7 cellular contexts compared by ENCODE assay signal in genomic region chr1:150605451-150605731, GRCh38. TPM values are rescaled to one million over a fixed set of nuclear protein-coding genes. Genes with fewer than 3 reads are reported as not detected.
DNase-seq lines count a peak whose midpoint lies in the region; ATAC-seq, FAIRE-seq and TF ChIP-seq lines count a peak whose summit lies in the region.
"Not testable (repeated sequence)": the region's sequence is repeated elsewhere in the genome, so short reads cannot be mapped to it uniquely, and the experiment has no call there.

No MANE protein-coding gene starts in this region.

- not testable (repeated sequence) for H3K9me1 ChIP-seq in keratinocyte (ENCODE audit: control insufficient read depth, extremely low read depth, insufficient read depth, low read length)

- not testable (repeated sequence) for H3K79me2 ChIP-seq in keratinocyte (ENCODE audit: control insufficient read depth, insufficient read depth, low read length)
- H3K79me2 ChIP-seq in smooth muscle cell (ENCODE audit: low read depth), result peaks cover 13% of the 10 kb centered on the region

- peaks cover 17% of the 10 kb centered on the region for H3F3A ChIP-seq in smooth muscle cell (ENCODE audit: low read depth)

- H3K27ac Mint-ChIP-seq in Calu3 (ENCODE audit: unreplicated experiment) (peak overlapping the region; percentile 100), endodermal cell (peak overlapping the region; percentile 96)
- peak overlapping the region; percentile 95 to 97 for H3K27ac Mint-ChIP-seq in activated naive CD4-positive, alpha-beta T cell treated with anti-CD3 and anti-CD28 coated beads, Interleukin-2, amount 50 U/mL, for 72 hours
- peak overlapping the region; percentile 92 to 98 for H3K27ac Mint-ChIP-seq in natural killer cell treated with Interleukin-12 subunit alpha and Interleukin-12 subunit beta and Interleukin-15 and Interleukin-18, amount 100 ng/mL, for 72 hours

- not testable (repeated sequence) for H3K27me3 ChIP-seq in endodermal cell (ENCODE audit: control insufficient read depth, insufficient read depth, low read length, poor library complexity, severe bottlenecking); keratinocyte (ENCODE audit: control insufficient read depth, extremely low read depth, insufficient read depth, low read length); smooth muscle cell (ENCODE audit: low read depth)

- POLR2A ChIA-PET in RWPE1 (lab: Yijun Ruan, JAX; ENCODE audit: low non-redundant PET), result not testable (repeated sequence)

- not testable (repeated sequence) for H3K9ac ChIP-seq in endodermal cell (ENCODE audit: extremely low read depth, low read length, poor library complexity, severe bottlenecking)
- H3K9ac ChIP-seq in keratinocyte (ENCODE audit: control insufficient read depth, extremely low read depth, insufficient read depth, low read length), result peak overlapping the region; percentile 23
- H3K9ac ChIP-seq in smooth muscle cell (ENCODE audit: low read depth), result peak overlapping the region; percentile 55

- not testable (repeated sequence) for H2AFZ ChIP-seq in keratinocyte (ENCODE audit: control insufficient read depth, low read length); smooth muscle cell (ENCODE audit: low read depth)

- H3K9me3 ChIP-seq in endodermal cell (ENCODE audit: control insufficient read depth, low read length); keratinocyte (ENCODE audit: control insufficient read depth, low read depth, low read length); smooth muscle cell (replicated peaks; ENCODE audit: low read depth): not testable (repeated sequence)

- not testable (repeated sequence) for H3K4me3 Mint-ChIP-seq in Calu3 (ENCODE audit: low read depth, unreplicated experiment); endodermal cell; natural killer cell treated with Interleukin-12 subunit alpha and Interleukin-12 subunit beta and Interleukin-15 and Interleukin-18, amount 100 ng/mL, for 72 hours

- H3K36me3 Mint-ChIP-seq in Calu3 (ENCODE audit: insufficient read depth, unreplicated experiment), result peaks cover 59% of the 10 kb centered on the region
- H3K36me3 Mint-ChIP-seq in activated naive CD4-positive, alpha-beta T cell treated with anti-CD3 and anti-CD28 coated beads, Interleukin-2, amount 50 U/mL, for 72 hours, result peaks cover under 1 to 24% of the 10 kb centered on the region in 2 donors
- peaks cover 23% of the 10 kb centered on the region for H3K36me3 Mint-ChIP-seq in endodermal cell (ENCODE audit: low read depth)
- not testable (repeated sequence) for H3K36me3 Mint-ChIP-seq in natural killer cell treated with Interleukin-12 subunit alpha and Interleukin-12 subunit beta and Interleukin-15 and Interleukin-18, amount 100 ng/mL, for 72 hours

- FAIRE-seq in keratinocyte (lab: Jason Lieb, UNC), result not testable (repeated sequence)

- H3K4me3 ChIP-seq in endodermal cell (ENCODE audit: low read length); keratinocyte (ENCODE audit: control insufficient read depth in 2 of 3, extremely low read depth in 1 of 3, insufficient read depth in 2 of 3, low read depth in 1 of 3, low read length in 3 of 3); smooth muscle cell: not testable (repeated sequence)

- DNase-seq in Calu3; RWPE1 (ENCODE audit: low spot score); activated naive CD4-positive, alpha-beta T cell treated with anti-CD3 and anti-CD28 coated beads, Interleukin-2, amount 50 U/mL, for 72 hours (ENCODE audit: low spot score in 2 of 2); endodermal cell; keratinocyte (ENCODE audit: low read depth, low spot score); natural killer cell treated with Interleukin-12 subunit alpha and Interleukin-12 subunit beta and Interleukin-15 and Interleukin-18, amount 100 ng/mL, for 72 hours (ENCODE audit: low spot score); smooth muscle cell (lab: John Stamatoyannopoulos, UW; ENCODE audit: unreplicated experiment): not testable (repeated sequence)

- H3K9me3 Mint-ChIP-seq in Calu3 (ENCODE audit: low read depth, unreplicated experiment); activated naive CD4-positive, alpha-beta T cell treated with anti-CD3 and anti-CD28 coated beads, Interleukin-2, amount 50 U/mL, for 72 hours; endodermal cell; natural killer cell treated with Interleukin-12 subunit alpha and Interleukin-12 subunit beta and Interleukin-15 and Interleukin-18, amount 100 ng/mL, for 72 hours: not testable (repeated sequence)

- peaks cover 37% of the 10 kb centered on the region for H3K4me1 Mint-ChIP-seq in Calu3 (ENCODE audit: low read depth, unreplicated experiment)
- not testable (repeated sequence) for H3K4me1 Mint-ChIP-seq in endodermal cell
- peaks cover 18 to 25% of the 10 kb centered on the region in 2 donors for H3K4me1 Mint-ChIP-seq in natural killer cell treated with Interleukin-12 subunit alpha and Interleukin-12 subunit beta and Interleukin-15 and Interleukin-18, amount 100 ng/mL, for 72 hours (ENCODE audit: low read depth in 2 of 2)

- H3K27me3 Mint-ChIP-seq in Calu3 (ENCODE audit: unreplicated experiment); endodermal cell (ENCODE audit: insufficient read depth); natural killer cell treated with Interleukin-12 subunit alpha and Interleukin-12 subunit beta and Interleukin-15 and Interleukin-18, amount 100 ng/mL, for 72 hours: not testable (repeated sequence)

- H3K4me1 ChIP-seq in endodermal cell (ENCODE audit: control insufficient read depth, insufficient read depth, low read length), result not testable (repeated sequence)
- H3K4me1 ChIP-seq in keratinocyte (ENCODE audit: control insufficient read depth, extremely low read depth, insufficient read depth, low read length) (peaks cover 31% of the 10 kb centered on the region), smooth muscle cell (ENCODE audit: low read depth) (peaks cover 22% of the 10 kb centered on the region)

- H3K4me2 ChIP-seq in keratinocyte (ENCODE audit: control insufficient read depth, extremely low read depth, insufficient read depth, low read depth, low read length); smooth muscle cell: not testable (repeated sequence)

- not testable (repeated sequence) for TF ChIP-seq CTCF in Calu3 (IDR thresholded peaks at IDR 0.05; ENCODE audit: unreplicated experiment); RWPE1 (conservative IDR thresholded peaks at IDR 0.05; ENCODE audit: low read depth); endodermal cell (conservative IDR thresholded peaks at IDR 0.05); keratinocyte (optimal IDR thresholded peaks at IDR 0.05 in 1 of 3, IDR thresholded peaks at IDR 0.05 in 1 of 3, conservative IDR thresholded peaks at IDR 0.05 in 1 of 3; ENCODE audit: extremely low read depth in 1 of 3, insufficient read depth in 2 of 3, low read length in 3 of 3); smooth muscle cell (IDR thresholded peaks at IDR 0.05; ENCODE audit: borderline replicate concordance, insufficient read depth, poor library complexity, severe bottlenecking)

- CTCF ChIA-PET in Calu3 (lab: Charles Lee), result interaction anchor here (0.6 to 1.7 kb wide), 8 partner anchors 8 to 401 kb away, joined by 3 to 10 read pairs (median 4); partner anchors contain the start of genes MCL1 and MINDY1
- CTCF ChIA-PET in RWPE1 (lab: Yijun Ruan, JAX), result interaction anchor here (0.6 to 0.7 kb wide), 2 partner anchors 15 to 495 kb away, joined by 4 to 5 read pairs; no protein-coding TSS in a partner anchor

- H3K27ac ChIP-seq in RWPE1 (peak overlapping the region; percentile 91), endodermal cell (ENCODE audit: low read depth, low read length) (peak overlapping the region; percentile 83), keratinocyte (ENCODE audit: control insufficient read depth, insufficient read depth, low read length) (peak overlapping the region; percentile 82), smooth muscle cell (ENCODE audit: low read depth) (peak overlapping the region; percentile 94)

- dilution Hi-C loops in keratinocyte (cut with MboI; ENCODE audit: extremely low pct_ligation_motif_present, low sequenced_read_pairs), result not testable (repeated sequence)

- 82 to 92% methylated on average over 2 of the region's 3 CpGs for WGBS in endodermal cell (ENCODE audit: insufficient coverage in 1 of 2, insufficient read length in 1 of 2), 2 experiments
- WGBS in smooth muscle cell (ENCODE audit: low lambda C conversion rate), result 93% methylated on average over 3 of the region's 3 CpGs

- H4K20me1 ChIP-seq in keratinocyte (ENCODE audit: control insufficient read depth, extremely low read depth, insufficient read depth, low read length); smooth muscle cell (ENCODE audit: low read depth): not testable (repeated sequence)

- H3K36me3 ChIP-seq in endodermal cell (ENCODE audit: control insufficient read depth, insufficient read depth, low read length), result peaks cover 22% of the 10 kb centered on the region
- H3K36me3 ChIP-seq in keratinocyte (ENCODE audit: control insufficient read depth in 2 of 2, extremely low read depth in 1 of 2, insufficient read depth in 2 of 2, low read length in 2 of 2); smooth muscle cell (ENCODE audit: low read depth): not testable (repeated sequence)

- BruUV-seq in Calu3 (replicated peaks; lab: Mats Ljungman, UMichigan), result not testable (repeated sequence)

- ATAC-seq in activated naive CD4-positive, alpha-beta T cell treated with anti-CD3 and anti-CD28 coated beads, Interleukin-2, amount 50 U/mL, for 72 hours; natural killer cell treated with Interleukin-12 subunit alpha and Interleukin-12 subunit beta and Interleukin-15 and Interleukin-18, amount 100 ng/mL, for 72 hours: not testable (repeated sequence)

- intact Hi-C loops in Calu3 (cut with micrococcal nuclease; ENCODE audit: unreplicated experiment), result not testable (repeated sequence)

RNA-seq across cellular contexts. Expression of gene ENSA, which starts 24.0 kb away (rescaled TPM):
- total RNA-seq in Calu3 (2022) (253 and 276 TPM in 2 replicates), endodermal cell (100 to 1,000 TPM; 266 to 364 TPM), smooth muscle cell (63.5 and 66.3 TPM in 2 replicates)
- 100 to 1,000 TPM; 133 to 183 TPM for total RNA-seq in activated naive CD4-positive, alpha-beta T cell treated with anti-CD3 and anti-CD28 coated beads, Interleukin-2, amount 50 U/mL, for 72 hours
- polyA plus RNA-seq in endodermal cell (2013, experiment 1 of 2), result 140 TPM
- 146 TPM for polyA plus RNA-seq in endodermal cell (2013, experiment 2 of 2)
- polyA plus RNA-seq in keratinocyte (76.8 to 157 TPM (median 102 TPM) in 3 replicates), smooth muscle cell (31.3 and 54.7 TPM in 2 replicates)
- polyA plus RNA-seq in keratinocyte (2011; ENCODE audit: low read depth), result 59.7 TPM
- 99.0 and 125 TPM in 2 replicates for polyA plus RNA-seq in keratinocyte (2011; cell fraction: cytosol; rRNA removed)
- 56.9 and 69.4 TPM in 2 replicates for polyA plus RNA-seq in keratinocyte (2011; cell fraction: nucleus; rRNA removed)
- 87.5 and 131 TPM in 2 replicates for polyA plus RNA-seq in keratinocyte (2012; ENCODE audit: low replicate concordance)
- 13.2 to 36.5 TPM (median 22.0 TPM) in 3 replicates for polyA minus RNA-seq in keratinocyte
- polyA minus RNA-seq in keratinocyte (2011; cell fraction: cytosol; rRNA and poly(A)+ RNA removed), result 27.0 TPM
- polyA minus RNA-seq in keratinocyte (2011; cell fraction: nucleus; rRNA and poly(A)+ RNA removed), result 7.9 and 12.7 TPM in 2 replicates
- 100 to 1,000 TPM; 214 to 249 TPM for total RNA-seq in natural killer cell treated with Interleukin-12 subunit alpha and Interleukin-12 subunit beta and Interleukin-15 and Interleukin-18, amount 100 ng/mL, for 72 hours

RNA-seq across cellular contexts. Expression of gene MCL1, which starts 26.0 kb away (rescaled TPM):
- total RNA-seq in Calu3 (2022), result 261 and 262 TPM in 2 replicates
- total RNA-seq in activated naive CD4-positive, alpha-beta T cell treated with anti-CD3 and anti-CD28 coated beads, Interleukin-2, amount 50 U/mL, for 72 hours, result 100 to 1,000 TPM; 277 to 307 TPM
- 100 to 1,000 TPM; 133 to 173 TPM for total RNA-seq in endodermal cell
- polyA plus RNA-seq in endodermal cell (2013, experiment 1 of 2), result 132 TPM
- polyA plus RNA-seq in endodermal cell (2013, experiment 2 of 2), result 134 TPM
- 105 to 237 TPM (median 156 TPM) in 3 replicates for polyA plus RNA-seq in keratinocyte
- 301 TPM for polyA plus RNA-seq in keratinocyte (2011; ENCODE audit: low read depth)
- 85.0 and 142 TPM in 2 replicates for polyA plus RNA-seq in keratinocyte (2011; cell fraction: cytosol; rRNA removed)
- 241 and 336 TPM in 2 replicates for polyA plus RNA-seq in keratinocyte (2011; cell fraction: nucleus; rRNA removed)
- 139 and 235 TPM in 2 replicates for polyA plus RNA-seq in keratinocyte (2012; ENCODE audit: low replicate concordance)
- 75.7 to 233 TPM (median 111 TPM) in 3 replicates for polyA minus RNA-seq in keratinocyte
- 164 TPM for polyA minus RNA-seq in keratinocyte (2011; cell fraction: cytosol; rRNA and poly(A)+ RNA removed)
- polyA minus RNA-seq in keratinocyte (2011; cell fraction: nucleus; rRNA and poly(A)+ RNA removed), result 148 and 203 TPM in 2 replicates
- 100 to 1,000 TPM; 199 to 333 TPM for total RNA-seq in natural killer cell treated with Interleukin-12 subunit alpha and Interleukin-12 subunit beta and Interleukin-15 and Interleukin-18, amount 100 ng/mL, for 72 hours
- 519 and 630 TPM in 2 replicates for total RNA-seq in smooth muscle cell
- 224 and 247 TPM in 2 replicates for polyA plus RNA-seq in smooth muscle cell

RNA-seq across cellular contexts. Expression of gene ADAMTSL4, which starts 56.2 kb away (rescaled TPM):
- total RNA-seq in Calu3 (2022), result 1.9 and 2.7 TPM in 2 replicates
- total RNA-seq in activated naive CD4-positive, alpha-beta T cell treated with anti-CD3 and anti-CD28 coated beads, Interleukin-2, amount 50 U/mL, for 72 hours, result 1 to 10 TPM in 1 of 2 donors, under 1 TPM in 1; 0.96 to 2.9 TPM
- 1 to 10 TPM; 3.7 to 3.9 TPM for total RNA-seq in endodermal cell
- polyA plus RNA-seq in endodermal cell (2013, experiment 1 of 2), result 2.9 TPM
- 1.5 TPM for polyA plus RNA-seq in endodermal cell (2013, experiment 2 of 2)
- 7.0 to 22.8 TPM (median 7.0 TPM) in 3 replicates for polyA plus RNA-seq in keratinocyte
- 29.1 TPM for polyA plus RNA-seq in keratinocyte (2011; ENCODE audit: low read depth)
- polyA plus RNA-seq in keratinocyte (2011; cell fraction: cytosol; rRNA removed), result 13.1 and 16.6 TPM in 2 replicates
- polyA plus RNA-seq in keratinocyte (2011; cell fraction: nucleus; rRNA removed), result 105 and 147 TPM in 2 replicates
- 8.6 and 128 TPM in 2 replicates for polyA plus RNA-seq in keratinocyte (2012; ENCODE audit: low replicate concordance)
- polyA minus RNA-seq in keratinocyte, result 7.5 to 15.6 TPM (median 14.2 TPM) in 3 replicates
- 13.2 TPM for polyA minus RNA-seq in keratinocyte (2011; cell fraction: cytosol; rRNA and poly(A)+ RNA removed)
- polyA minus RNA-seq in keratinocyte (2011; cell fraction: nucleus; rRNA and poly(A)+ RNA removed), result 33.8 and 40.9 TPM in 2 replicates
- total RNA-seq in natural killer cell treated with Interleukin-12 subunit alpha and Interleukin-12 subunit beta and Interleukin-15 and Interleukin-18, amount 100 ng/mL, for 72 hours, result 1 to 10 TPM in 1 of 2 donors, under 1 TPM in 1; 0.48 to 1.0 TPM
- 2.4 and 6.4 TPM in 2 replicates for total RNA-seq in smooth muscle cell
- polyA plus RNA-seq in smooth muscle cell, result 8.4 and 20.8 TPM in 2 replicates
